In the genomic region with DNA sequence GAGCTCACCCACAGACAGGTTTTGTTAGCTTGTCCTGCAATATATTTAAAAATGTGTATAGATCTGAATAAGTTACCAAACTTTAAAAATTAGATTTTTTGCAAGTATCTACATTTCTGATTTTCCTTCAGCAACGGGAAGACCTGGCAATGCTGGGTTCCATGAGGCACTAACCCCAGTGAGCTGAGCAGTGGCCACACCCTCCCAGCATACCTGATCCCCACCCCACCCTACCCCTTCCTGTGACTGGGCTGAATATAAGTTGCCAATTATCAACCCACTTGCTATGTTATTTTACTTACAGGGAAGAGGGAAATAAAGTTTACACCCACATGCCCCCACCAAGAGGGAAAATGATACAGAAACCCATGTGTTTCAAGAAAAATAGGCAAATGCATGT, we compare ENCODE assay signal across 22 cellular contexts.
"Had no signal": no experiment of that assay in that cellular context is flagged by ENCODE, and none has a peak within 500 bp of the region (broad histone marks: within the 10 kb centered on the region; RNA-seq: fewer than 3 reads in every experiment).

No MANE protein-coding gene starts in this region.

- H3K36me3 ChIP-seq: brain microvascular endothelial cell, MG63, Peyer's patch, SJSA1 had no signal

- H3K27me3 ChIP-seq: brain microvascular endothelial cell, MG63, Peyer's patch, SJSA1 had no signal

- H3K4me1 ChIP-seq: Peyer's patch, SJSA1 had no signal

- DNase-seq: activated CD4-positive, alpha-beta memory T cell treated with anti-CD3 and anti-CD28 coated beads, Interleukin-2, amount 10 ng/mL, durations not matched to agents 7 days and 5 days; activated CD4-positive, alpha-beta T cell treated with anti-CD3 and anti-CD28 coated beads, Interleukin-2, amount 50 U/mL, for 1 hour; activated CD4-positive, CD25-positive, alpha-beta regulatory T cell; activated gamma-delta T cell; activated naive CD4-positive, alpha-beta T cell treated with anti-CD3 and anti-CD28 coated beads for 36 hours; activated naive CD8-positive, alpha-beta T cell treated with anti-CD3 and anti-CD28 coated beads for 36 hours; activated T-cell treated with anti-CD3 and anti-CD28 coated beads for 4 hours; activated T-cell treated with anti-CD3 and anti-CD28 coated beads, Interleukin-2, amount 50 U/mL, for 48 hours; brain microvascular endothelial cell; MG63; MV-4-11; NCI-H1105 treated with DMSO at 0.1 percent for 48 hours; NCI-H1436 treated with DMSO at 0.1 percent for 48 hours; NCI-H187; NCI-H2081 treated with DMSO at 0.1 percent for 48 hours; NCI-H446 treated with DMSO at 0.1 percent for 48 hours; NCI-H774; Peyer's patch had no signal

- H3K27ac ChIP-seq: brain microvascular endothelial cell, KMS-11, Peyer's patch, RWPE1, SJSA1 had no signal

- ATAC-seq: activated T-helper 17 cell treated with anti-CD3 and anti-CD28 coated beads, Interleukin-2, amount 50 U/mL, for 72 hours had no signal

- H3K9me3 ChIP-seq: MG63, SJSA1 had no signal

- H3K4me3 ChIP-seq: MG63, Peyer's patch, SJSA1 had no signal
